In the genomic region with DNA sequence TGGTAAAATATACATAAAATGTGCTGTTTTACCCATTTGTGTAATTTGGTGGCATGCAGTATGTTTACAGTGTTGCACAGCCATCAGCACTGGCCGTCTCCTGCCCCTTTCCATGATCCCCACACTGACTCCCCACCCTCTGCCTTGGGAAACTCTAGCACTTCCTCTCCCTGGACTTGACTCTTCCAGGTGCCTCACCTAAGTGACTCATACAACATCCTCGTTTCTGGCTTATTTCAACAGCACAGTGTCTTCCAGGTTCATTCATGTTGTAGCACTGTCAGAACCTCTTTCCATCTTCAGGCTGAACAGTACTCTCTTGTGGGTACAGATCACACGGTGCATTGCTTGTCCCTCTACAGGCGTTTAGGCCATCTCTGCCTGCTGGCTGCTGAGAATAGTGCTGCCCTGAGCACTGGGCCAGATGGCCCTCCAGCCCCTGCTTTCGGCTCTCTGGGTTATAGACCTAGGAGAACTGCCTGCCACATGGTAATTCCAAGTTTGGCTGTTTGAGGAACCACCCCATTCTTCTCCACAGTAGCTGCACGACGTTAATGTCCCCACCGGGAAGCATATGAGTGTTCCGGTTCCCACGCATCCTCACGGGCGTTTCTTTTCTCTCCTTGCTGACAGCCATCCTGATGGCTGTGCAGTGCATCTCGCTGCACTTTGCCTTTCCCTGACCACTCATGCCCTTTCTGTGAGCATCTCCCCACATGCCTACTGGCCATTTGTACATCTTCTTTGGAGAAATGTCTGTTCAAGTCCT, we compare ENCODE assay signal across 19 cellular contexts.
DNase-seq lines count a peak whose midpoint lies in the region; ATAC-seq and TF ChIP-seq lines count a peak whose summit lies in the region.
"Had no signal": no experiment of that assay in that cellular context is flagged by ENCODE, and none has a peak within 500 bp of the region (broad histone marks: within the 10 kb centered on the region; RNA-seq: fewer than 3 reads in every experiment).

No MANE protein-coding gene starts in this region.

- intact Hi-C loops in aorta (cut with DNase I): no loop called here

- peak; percentile 50 for ATAC-seq in omental fat pad (ENCODE audit: low FRiP score)
- no peak for ATAC-seq in aorta (ENCODE audit: low FRiP score)
- ATAC-seq: Right ventricle myocardium inferior had no signal

- H3K4me1 ChIP-seq in aorta (ENCODE audit: control insufficient read depth in 1 of 2, insufficient read depth in 2 of 2, low read length in 2 of 2): peaks cover 0 to 8% of the 10 kb centered on the region in 2 donors

- DNase-seq in DMS53 (lab: John Stamatoyannopoulos, UW) (peak; percentile 43), DMS53 treated with DMSO at 0.1 percent for 48 hours (lab: John Stamatoyannopoulos, UW; ENCODE audit: unreplicated experiment) (no peak), epithelial cell of prostate (ENCODE audit: low read depth, low spot score) (peak; percentile 80), omental fat pad (ENCODE audit: low spot score) (no peak), aorta (peak in 1 of 2 donors; percentile 32), NOMO-1 treated with dmso at 0.1 percent for 144 hours (lab: John Stamatoyannopoulos, UW; ENCODE audit: unreplicated experiment) (no peak), ureter (ENCODE audit: low spot score) (no peak), GM20000 (ENCODE audit: low spot score) (no peak)
- DNase-seq: 8988T, adrenal gland, KBM-7, kidney glomerular epithelial cell, NCI-H1105 treated with DMSO at 0.1 percent for 48 hours, NCI-H2171, nucleus accumbens, T-helper 1 cell, WERI-Rb-1 had no signal

- no peaks in the 10 kb centered on the region for H3K27me3 ChIP-seq in aorta (ENCODE audit: control insufficient read depth in 1 of 2, insufficient read depth in 2 of 2, low read length in 1 of 2)
- H3K27me3 ChIP-seq: adrenal gland had no signal

- H3K36me3 ChIP-seq in aorta (ENCODE audit: control insufficient read depth in 1 of 2, insufficient read depth in 2 of 2, low read length in 1 of 2): no peaks in the 10 kb centered on the region

- no peaks in the 10 kb centered on the region for H3K9me3 ChIP-seq in aorta (ENCODE audit: control insufficient read depth, low read length)
- H3K9me3 ChIP-seq: adrenal gland had no signal

- TF ChIP-seq CTCF in omental fat pad (IDR thresholded peaks at IDR 0.05) (no peak), GM20000 (IDR thresholded peaks at IDR 0.05; ENCODE audit: extremely low read depth, missing control alignments) (no peak)

- WGBS in aorta, 2 donors: 55 to 57% methylated on average over 13 of the region's 13 CpGs

- H3K27ac ChIP-seq in epithelial cell of prostate (peak overlapping the region; percentile 97), aorta (ENCODE audit: low read depth in 1 of 2, low read length in 2 of 2) (peak overlapping the region; percentile 6 to 85)
- H3K27ac ChIP-seq: HL-60, WERI-Rb-1 had no signal

- no peak overlapping the region for H3K4me3 ChIP-seq in aorta (ENCODE audit: low read length in 2 of 2)
- H3K4me3 ChIP-seq: adrenal gland had no signal

Comparison
In these comparisons a context has a peak if more than half of its experiments do, and no peak if none do; other contexts are left out.
1. DNase-seq: peak in DMS53 (single experiment) and epithelial cell of prostate (single experiment); none in DMS53 treated with DMSO at 0.1 percent for 48 hours (single experiment), omental fat pad (single experiment), NOMO-1 treated with dmso at 0.1 percent for 144 hours (single experiment), ureter (single experiment) and GM20000 (single experiment).